ENCODE assay signal across 7 cellular contexts in genomic region chr1:42923367-42924248, GRCh38. TPM values are rescaled to one million over a fixed set of nuclear protein-coding genes. Genes with fewer than 3 reads are reported as not detected.
DNase-seq lines count a peak whose midpoint lies in the region; ATAC-seq and TF ChIP-seq lines count a peak whose summit lies in the region.

No MANE protein-coding gene starts in this region.

- no peak overlapping the region for H3K23ac ChIP-seq in H9 (ENCODE audit: insufficient read length, low read depth, low read length)

- H4K5ac ChIP-seq in H9 (ENCODE audit: insufficient read length, low read depth, low read length), result no peak overlapping the region

- H4K20me1 ChIP-seq in H9 (ENCODE audit: control insufficient read depth, insufficient read depth, insufficient read length), result no peaks in the 10 kb centered on the region

- ATAC-seq in WTC11 (no peak), gastrocnemius medialis (peak; percentile 5 to 10), GM21723 (IDR thresholded peaks at IDR 0.05; ENCODE audit: unreplicated experiment) (no peak)

- H3K27me3 ChIP-seq in H9 (ENCODE audit: insufficient read depth, low read length) (no peaks in the 10 kb centered on the region), gastrocnemius medialis (peaks cover 4 to 17% (median 10%) of the 10 kb centered on the region in 3 donors)

- no peak overlapping the region for H2BK5ac ChIP-seq in H9 (ENCODE audit: insufficient read length, low read length)

- no peak overlapping the region for H3K14ac ChIP-seq in H9 (ENCODE audit: insufficient read depth, low read length)

- no peak overlapping the region for H3K18ac ChIP-seq in H9 (ENCODE audit: insufficient read length, low read depth, low read length)

- H3K79me1 ChIP-seq in H9 (ENCODE audit: insufficient read depth, low read depth, low read length, poor library complexity, severe bottlenecking), result no peaks in the 10 kb centered on the region

- H3K4me1 ChIP-seq in H9 (ENCODE audit: insufficient read depth, low read length) (peaks cover 5% of the 10 kb centered on the region; the same call in 1 of the 2 replicates), gastrocnemius medialis (peaks cover 3 to 10% of the 10 kb centered on the region in 2 donors)

- no peaks in the 10 kb centered on the region for H3K36me3 ChIP-seq in gastrocnemius medialis

- no peak overlapping the region for H4K91ac ChIP-seq in H9 (ENCODE audit: insufficient read length, low read depth, low read length)

- no peak overlapping the region for H3K56ac ChIP-seq in H9 (ENCODE audit: insufficient read length, low read depth, low read length)

- H3K4ac ChIP-seq in H9 (ENCODE audit: low read depth, low read length), result no peak overlapping the region

- CTCF ChIA-PET in WTC11 (lab: Charles Lee), result interaction anchor here (0.6 to 5.0 kb wide), 30 partner anchors 7 to 435 kb away, joined by 3 to 119 read pairs (median 4); partner anchors contain the start of genes C1orf50, CFAP57, EBNA1BP2 and P3H1

- peaks cover 10% of the 10 kb centered on the region for H3K23me2 ChIP-seq in H9 (ENCODE audit: insufficient read length, low read depth, low read length, poor library complexity, severe bottlenecking)

- H3K4me1 Mint-ChIP-seq in H9 (peaks cover 24 to 37% of the 10 kb centered on the region in 2 experiments), WTC11 (peaks cover 47% of the 10 kb centered on the region), glutamatergic neuron (ENCODE audit: low read depth, unreplicated experiment) (peaks cover 12% of the 10 kb centered on the region)

- H3K9me3 Mint-ChIP-seq in H9, result no peaks in the 10 kb centered on the region; a peak in 1 of 5 replicates
- H3K9me3 Mint-ChIP-seq in WTC11, result no peaks in the 10 kb centered on the region
- H3K9me3 Mint-ChIP-seq in glutamatergic neuron (ENCODE audit: unreplicated experiment), result peaks cover 5% of the 10 kb centered on the region

- in situ Hi-C loops in gastrocnemius medialis (cut with MboI; ENCODE audit: low sequenced_read_pairs in 4 of 4), result no loop called here

- H3T11ph ChIP-seq in H9 (ENCODE audit: low read length), result no peak overlapping the region

- H3K4me3 ChIP-seq in gastrocnemius medialis, result peak overlapping the region; percentile 67 to 83 (median 76)

- H3K27ac Mint-ChIP-seq in H9 (peak overlapping the region; percentile 86 to 97 (median 93)), WTC11 (peak overlapping the region; percentile 95), glutamatergic neuron (ENCODE audit: unreplicated experiment) (peak overlapping the region; percentile 86)

- TF ChIP-seq CTCF in H9 (conservative IDR thresholded peaks at IDR 0.05), result no peak
- no peak for TF ChIP-seq CTCF in WTC11 (IDR thresholded peaks at IDR 0.05)
- TF ChIP-seq CTCF in glutamatergic neuron (IDR thresholded peaks at IDR 0.05; ENCODE audit: partially characterized antibody, unreplicated experiment), result no peak
- TF ChIP-seq CTCF in gastrocnemius medialis (IDR thresholded peaks at IDR 0.05 in 4 of 5, conservative IDR thresholded peaks at IDR 0.05 in 1 of 5), result no peak

- peak overlapping the region; percentile 76 to 87 for H3K4me3 Mint-ChIP-seq in H9
- peak overlapping the region; percentile 81 for H3K4me3 Mint-ChIP-seq in WTC11
- H3K4me3 Mint-ChIP-seq in glutamatergic neuron (ENCODE audit: unreplicated experiment), result peak overlapping the region; percentile 86

- H3K36me3 Mint-ChIP-seq in H9 (ENCODE audit: insufficient read depth in 1 of 3, low read depth in 3 of 3) (peaks cover 20 to 35% (median 23%) of the 10 kb centered on the region in 3 experiments; a peak in 6 of 7 replicates), WTC11 (peaks cover 27% of the 10 kb centered on the region), glutamatergic neuron (ENCODE audit: unreplicated experiment) (peaks cover 4% of the 10 kb centered on the region)

- no peak overlapping the region for H2BK12ac ChIP-seq in H9 (ENCODE audit: insufficient read length, low read depth, low read length)

- POLR2A ChIA-PET in WTC11 (lab: Charles Lee), result interaction anchor here (0.6 to 2.4 kb wide), 6 partner anchors 14 to 150 kb away, joined by 3 to 11 read pairs (median 4); no protein-coding TSS in a partner anchor

- intact Hi-C loops in gastrocnemius medialis (cut with DNase I; ENCODE audit: low total_unique reads), result loop anchor here (2.0 to 10.0 kb wide), 3 partner anchors 35 to 251 kb away; partner anchors contain the start of genes CFAP57, EBNA1BP2, ERMAP and SLC2A1

- H2AFZ ChIP-seq in H9 (ENCODE audit: low read length), result no peak overlapping the region

- WGBS in H9 (ENCODE audit: extremely low coverage, insufficient read length, low lambda C conversion rate), result no CpG with 5 or more reads among the region's 23 CpGs

- H3K27me3 Mint-ChIP-seq in H9 (ENCODE audit: low read depth) (no peaks in the 10 kb centered on the region), WTC11 (ENCODE audit: low read depth) (no peaks in the 10 kb centered on the region), glutamatergic neuron (ENCODE audit: unreplicated experiment) (peaks cover 13% of the 10 kb centered on the region)

- H2AK5ac ChIP-seq in H9 (ENCODE audit: insufficient read length, low read length), result no peak overlapping the region

- peak overlapping the region; percentile 31 for H3K27ac ChIP-seq in H9 (ENCODE audit: insufficient read length, low read depth, low read length)
- H3K27ac ChIP-seq in gastrocnemius medialis, result peak overlapping the region; percentile 75 to 85 (median 77)

- H4K8ac ChIP-seq in H9 (replicated peaks; ENCODE audit: insufficient read length, low read depth, low read length), result no peak overlapping the region

- H3K9me3 ChIP-seq in H9 (ENCODE audit: control insufficient read depth, low read depth, low read length) (no peaks in the 10 kb centered on the region), gastrocnemius medialis (no peaks in the 10 kb centered on the region)

- no peak overlapping the region for H2BK120ac ChIP-seq in H9 (ENCODE audit: low read depth, low read length, poor library complexity, severe bottlenecking)

- H2BK20ac ChIP-seq in H9 (ENCODE audit: low read depth, low read length, poor library complexity, severe bottlenecking), result no peak overlapping the region

- H3K79me2 ChIP-seq in H9 (ENCODE audit: insufficient read depth, low read length), result no peaks in the 10 kb centered on the region

- peak overlapping the region; percentile 1 for H3K9ac ChIP-seq in H9 (ENCODE audit: extremely low read depth, insufficient read length, low read length)

- no peak for DNase-seq in H9
- DNase-seq in WTC11 (ENCODE audit: low spot score), result no peak
- DNase-seq in glutamatergic neuron, result no peak
- DNase-seq in gastrocnemius medialis, result no peak
- DNase-seq in A172 (ENCODE audit: low spot score), result no peak
- DNase-seq in activated CD8-positive, alpha-beta memory T cell treated with anti-CD3 and anti-CD28 coated beads, Interleukin-2, amount 50 U/mL, for 4 hours, result no peak

- no peak overlapping the region for H2BK15ac ChIP-seq in H9 (ENCODE audit: low read depth, low read length)

- no peak for TF ChIP-seq POLR2A in gastrocnemius medialis (IDR thresholded peaks at IDR 0.05)

- peak overlapping the region; percentile 78 for H3K4me2 ChIP-seq in H9 (ENCODE audit: insufficient read depth, insufficient read length, low read length)

TF ChIP-seq in WTC11, 78 proteins besides CTCF, POLR2A, EP300 and RAD21 (continues in another document):
- TF ChIP-seq ZNF423 (CRISPR knock-in tag; IDR thresholded peaks at IDR 0.05), result peak; percentile 15; the same call in 1 of the 2 replicates
- no peak for TF ChIP-seq ARID4B (CRISPR knock-in tag; IDR thresholded peaks at IDR 0.05; ENCODE audit: borderline replicate concordance)
- TF ChIP-seq, protein P1, sequence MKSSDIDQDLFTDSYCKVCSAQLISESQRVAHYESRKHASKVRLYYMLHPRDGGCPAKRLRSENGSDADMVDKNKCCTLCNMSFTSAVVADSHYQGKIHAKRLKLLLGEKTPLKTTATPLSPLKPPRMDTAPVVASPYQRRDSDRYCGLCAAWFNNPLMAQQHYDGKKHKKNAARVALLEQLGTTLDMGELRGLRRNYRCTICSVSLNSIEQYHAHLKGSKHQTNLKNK (CRISPR knock-in tag; IDR thresholded peaks at IDR 0.05), result peak; percentile 74

RNA-seq across cellular contexts. Expression of gene SLC2A1, which starts 35.1 kb away (rescaled TPM):
- total RNA-seq in H9 (2021), result 186 and 187 TPM in 2 replicates
- 215 to 415 TPM (median 396 TPM) in 3 replicates for total RNA-seq in WTC11 (2021)
- 25.0 TPM for total RNA-seq in glutamatergic neuron (ENCODE audit: unreplicated experiment)
- total RNA-seq in gastrocnemius medialis, result 10 to 100 TPM in 2 of 4 donors, 1 to 10 TPM in 2; 6.3 to 16.1 (median 9.4) TPM
- 164 and 282 TPM in 2 replicates for total RNA-seq in A172 (2014; rRNA removed; shearing (Covaris generic))

Comparison
In these comparisons a context has a peak if more than half of its experiments do, and no peak if none do; other contexts are left out.
1. ATAC-seq: peak in gastrocnemius medialis (2 of 2); none in WTC11 (single experiment) and GM21723 (single experiment).
2. Peak in every context shown above with its lines, with median percentiles within 50 percentile points of each other: H3K27ac Mint-ChIP-seq and H3K4me3 Mint-ChIP-seq.